ENCODE assay signal across 8 cellular contexts in genomic region chr12:85036241-85036707, GRCh38. TPM values are rescaled to one million over a fixed set of nuclear protein-coding genes. Genes with fewer than 3 reads are reported as not detected.
DNase-seq lines count a peak whose midpoint lies in the region; ATAC-seq and TF ChIP-seq lines count a peak whose summit lies in the region.

Gene LRRIQ1, plus strand, starts transcription at chr12:85036351. Its CDS starts 1,826 bp downstream, at chr12:85038177.
Gene TSPAN19, minus strand, starts transcription at chr12:85036277. Its CDS starts 6,331 bp downstream, at chr12:85029946.

- H3K27ac Mint-ChIP-seq in osteocyte (ENCODE audit: unreplicated experiment) (no peak within 1 kb of the TSS), natural killer cell (no peak within 1 kb of the TSS)

- TF ChIP-seq CTCF in GM20000 (IDR thresholded peaks at IDR 0.05; ENCODE audit: extremely low read depth, missing control alignments) (no peak), osteocyte (IDR thresholded peaks at IDR 0.05) (no peak), natural killer cell (IDR thresholded peaks at IDR 0.05) (no peak)

- H3K4me3 Mint-ChIP-seq in osteocyte (ENCODE audit: unreplicated experiment), result peak within 1 kb of the TSS; percentile 76
- no peak within 1 kb of the TSS for H3K4me3 Mint-ChIP-seq in natural killer cell

- ATAC-seq in HG03558 (IDR thresholded peaks at IDR 0.05; ENCODE audit: extremely low read depth, unreplicated experiment) (peak; percentile 100), natural killer cell (no peak)

- H3K9me3 Mint-ChIP-seq in osteocyte (ENCODE audit: unreplicated experiment) (no peaks in the 10 kb centered on the region), natural killer cell (peaks cover 3 to 5% of the 10 kb centered on the region in 2 donors)

- no peaks in the 10 kb centered on the region for H3K36me3 ChIP-seq in adipocyte (ENCODE audit: control insufficient read depth, insufficient read depth, low read length, severe bottlenecking)

- H3K4me1 Mint-ChIP-seq in osteocyte (ENCODE audit: unreplicated experiment) (peaks cover 6% of the 10 kb centered on the region), natural killer cell (no peaks in the 10 kb centered on the region)

- H3K36me3 Mint-ChIP-seq in osteocyte (ENCODE audit: unreplicated experiment) (no peaks in the 10 kb centered on the region), natural killer cell (no peaks in the 10 kb centered on the region)

- no peaks in the 10 kb centered on the region for H3K9me3 ChIP-seq in adipocyte (ENCODE audit: control insufficient read depth, low read length)

- H3K4me1 ChIP-seq in adipocyte (ENCODE audit: control insufficient read depth, insufficient read depth, low read length), result peaks cover 2% of the 10 kb centered on the region

- intact Hi-C loops in cardiac septum (cut with DNase I), result no loop called here
- intact Hi-C loops in natural killer cell (cut with micrococcal nuclease), result no loop called here

- H3K27me3 Mint-ChIP-seq in osteocyte (ENCODE audit: unreplicated experiment) (peaks cover 56% of the 10 kb centered on the region), natural killer cell (ENCODE audit: low read depth in 2 of 2) (no peaks in the 10 kb centered on the region)

- DNase-seq in D341Med (ENCODE audit: low spot score), result peak; percentile 90
- DNase-seq in GM20000 (ENCODE audit: low spot score), result peak; percentile 63
- peak; percentile 92 for DNase-seq in NCI-H82 treated with DMSO at 0.1 percent for 48 hours (lab: John Stamatoyannopoulos, UW; ENCODE audit: unreplicated experiment)
- peak; percentile 90 for DNase-seq in adipocyte (ENCODE audit: low read depth)
- DNase-seq in cardiac septum (ENCODE audit: low spot score), result peak; percentile 71
- DNase-seq in osteocyte (ENCODE audit: extremely low spot score, unreplicated experiment), result no peak
- no peak for DNase-seq in natural killer cell

- H3K27me3 ChIP-seq in adipocyte (replicated peaks; ENCODE audit: control insufficient read depth, insufficient read depth, low read length), result no peaks in the 10 kb centered on the region

- peak within 1 kb of the TSS; percentile 66 for H3K9ac ChIP-seq in adipocyte (ENCODE audit: low read length)

- peak within 1 kb of the TSS; percentile 95 for H3K4me3 ChIP-seq in adipocyte (ENCODE audit: low read length)

RNA-seq across cellular contexts. Expression of gene LRRIQ1, which starts in this region (rescaled TPM):
- total RNA-seq in cardiac septum (not detected), osteocyte (not detected in 2 replicates), natural killer cell (not detected)

RNA-seq across cellular contexts. Expression of gene TSPAN19, which starts in this region (rescaled TPM):
- total RNA-seq in cardiac septum (not detected), osteocyte (not detected in 2 replicates), natural killer cell (not detected)

Comparison
In these comparisons a context has a peak if more than half of its experiments do, and no peak if none do; other contexts are left out.
1. Peak in DNase-seq in cardiac septum; RNA of the genes that start here not detected or under 1 TPM.
2. DNase-seq: peak in D341Med (single experiment), GM20000 (single experiment), NCI-H82 treated with DMSO at 0.1 percent for 48 hours (single experiment) and adipocyte (single experiment); none in osteocyte (single experiment) and natural killer cell (single experiment).